ENCODE assay signal across 2 cellular contexts in the genomic region with DNA sequence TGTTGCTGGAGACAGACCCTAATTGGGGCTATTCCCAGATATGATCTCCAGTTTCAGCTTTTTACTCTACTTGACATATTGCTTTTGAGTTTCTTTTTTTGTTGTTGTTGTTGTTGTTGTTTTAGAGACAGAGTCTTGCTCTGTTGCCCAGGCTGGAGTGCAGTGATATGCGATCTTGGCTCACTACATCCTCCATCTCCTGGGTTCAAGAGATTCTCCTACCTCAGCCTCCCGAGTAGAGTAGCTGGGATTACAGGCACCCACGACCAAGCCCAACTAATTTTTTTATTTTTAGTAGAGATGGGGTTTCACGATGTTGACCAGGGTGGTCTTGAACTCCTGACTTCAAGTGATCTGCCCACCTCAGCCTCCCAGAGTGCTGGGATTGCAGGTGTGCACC.
TF ChIP-seq lines count a peak whose summit lies in the region.

No MANE protein-coding gene starts in this region.

TF ChIP-seq in HEK293, 187 proteins besides CTCF, POLR2A, EP300 and RAD21:
- TF ChIP-seq ZNF394 (tag by site-specific recombination; IDR thresholded peaks at IDR 0.05; ENCODE audit: borderline replicate concordance) (peak; percentile 43; the same call in 1 of the 2 replicates), ZNF121 (tag by site-specific recombination; IDR thresholded peaks at IDR 0.05) (peak; percentile 79), ZNF530 (tag by site-specific recombination; IDR thresholded peaks at IDR 0.05; ENCODE audit: low read depth) (no peak), KLF9 (tag by site-specific recombination; IDR thresholded peaks at IDR 0.05; ENCODE audit: low read depth) (no peak)

TF ChIP-seq in K562, 482 proteins besides CTCF, POLR2A, EP300 and RAD21:
- TF ChIP-seq ARHGAP35 (IDR thresholded peaks at IDR 0.05; ENCODE audit: partially characterized antibody) (no peak), ZEB2 (IDR thresholded peaks at IDR 0.05) (no peak), MTF1 (CRISPR knock-in tag; IDR thresholded peaks at IDR 0.05; ENCODE audit: borderline replicate concordance) (0 out of 2 replicates have a peak, but pooled peaks have one; percentile 55), ZNF695 (CRISPR knock-in tag; IDR thresholded peaks at IDR 0.05) (no peak)
